8 cellular contexts compared by ENCODE assay signal in the genomic region with DNA sequence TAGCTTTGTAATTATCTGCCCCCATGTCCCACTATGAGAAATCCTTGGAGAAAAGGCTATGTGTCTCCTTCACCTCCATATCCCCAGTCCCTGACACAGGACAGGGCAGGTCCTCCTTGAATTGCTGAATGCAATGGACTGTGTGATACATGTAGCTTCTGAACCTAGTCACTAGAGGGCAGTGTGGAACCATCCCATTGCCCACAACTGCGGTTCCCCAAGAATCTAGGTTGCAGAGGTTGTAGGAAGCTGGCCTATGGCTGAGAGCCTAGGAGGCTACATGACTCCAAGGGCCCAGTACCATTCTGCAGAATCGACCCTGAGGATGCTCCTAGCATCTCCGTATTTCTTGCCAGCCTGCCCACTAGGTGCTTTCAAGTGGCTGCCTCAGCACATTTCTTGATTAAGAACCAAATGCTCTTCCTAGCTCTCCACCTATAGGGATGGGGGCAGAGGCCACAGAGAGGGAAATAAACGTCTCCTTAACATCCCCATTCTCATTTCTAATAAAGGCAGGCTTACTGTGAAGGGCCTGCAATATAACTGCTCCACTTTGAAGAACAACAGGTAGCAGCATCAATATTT.
DNase-seq lines count a peak whose midpoint lies in the region; ATAC-seq and TF ChIP-seq lines count a peak whose summit lies in the region.

No MANE protein-coding gene starts in this region.

- peak; percentile 90 for ATAC-seq in GM19035 (IDR thresholded peaks at IDR 0.05; ENCODE audit: unreplicated experiment)
- ATAC-seq in HG03103 (IDR thresholded peaks at IDR 0.05; ENCODE audit: low read depth, unreplicated experiment), result peak; percentile 98
- peak; percentile 97 for ATAC-seq in left lung

- no peaks in the 10 kb centered on the region for H3K4me1 ChIP-seq in left lung

- H3K27me3 ChIP-seq in left lung, result peaks cover 0 to 26% of the 10 kb centered on the region in 2 donors

- DNase-seq in CD1c-positive myeloid dendritic cell (ENCODE audit: extremely low spot score) (peak; percentile 50), NCI-H2171 treated with DMSO at 0.1 percent for 48 hours (lab: John Stamatoyannopoulos, UW) (peak; percentile 54), cerebellum (ENCODE audit: low spot score) (peak; percentile 81), left lung (no peak)
- peak; percentile 2 to 5 (median 3) for DNase-seq in stimulated activated CD4-positive, alpha-beta T cell treated with anti-CD3 and anti-CD28 coated beads, TNF-alpha, amount 100 ng/mL, for 4 hours (ENCODE audit: low read depth in 3 of 3)

- TF ChIP-seq CTCF in VCaP (conservative IDR thresholded peaks at IDR 0.05) (peak; percentile 97), left lung (IDR thresholded peaks at IDR 0.05) (peak; percentile 73 to 79)

- no peak overlapping the region for H3K4me3 ChIP-seq in left lung

- no peaks in the 10 kb centered on the region for H3K9me3 ChIP-seq in left lung

- H3K27ac ChIP-seq in VCaP (no peak overlapping the region), left lung (no peak overlapping the region)

- no peaks in the 10 kb centered on the region for H3K36me3 ChIP-seq in left lung

- intact Hi-C loops in left lung (cut with DNase I), result loop anchor here in 1 of 2 donors (10.0 kb wide), 1 partner anchor 340 kb away; no protein-coding TSS in a partner anchor

Comparison
In these comparisons a context has a peak if more than half of its experiments do, and no peak if none do; other contexts are left out.
1. DNase-seq: peak in CD1c-positive myeloid dendritic cell (single experiment), NCI-H2171 treated with DMSO at 0.1 percent for 48 hours (single experiment), cerebellum (single experiment) and stimulated activated CD4-positive, alpha-beta T cell treated with anti-CD3 and anti-CD28 coated beads, TNF-alpha, amount 100 ng/mL, for 4 hours (3 of 3); none in left lung (0 of 2).
2. Peak in every context shown above with its lines, with median percentiles within 50 percentile points of each other: ATAC-seq.